8 cellular contexts compared by ENCODE assay signal in genomic region chr11:78022397-78023396, GRCh38. TPM values are rescaled to one million over a fixed set of nuclear protein-coding genes. Genes with fewer than 3 reads are reported as not detected.
DNase-seq lines count a peak whose midpoint lies in the region; ATAC-seq, FAIRE-seq and TF ChIP-seq lines count a peak whose summit lies in the region.

Gene KCTD14, minus strand, starts transcription at chr11:78023276. Its CDS starts 27 bp downstream, at chr11:78023249.

- DNase-seq in T-helper 1 cell (no peak), cardiac fibroblast (ENCODE audit: low read depth in 2 of 2) (peak; percentile 11 to 30), HepG2 (ENCODE audit: low spot score) (peak; percentile 53), uterus (peak; percentile 29 to 38), HEK293T (ENCODE audit: extremely low spot score) (no peak)

- H3K79me2 ChIP-seq in HepG2 (ENCODE audit: insufficient read depth, low read length): no peaks in the 10 kb centered on the region

- H3K27me3 ChIP-seq in HepG2 (ENCODE audit: control insufficient read depth in 1 of 2, insufficient read depth in 2 of 2, low read length in 2 of 2) (no peaks in the 10 kb centered on the region), uterus (no peaks in the 10 kb centered on the region)

- H3K4me3 ChIP-seq in cardiac fibroblast (replicated peaks in 1 of 2; ENCODE audit: low read depth in 2 of 2, low read length in 2 of 2) (peak within 1 kb of the TSS; percentile 44 to 57), HepG2 (replicated peaks in 1 of 3; ENCODE audit: insufficient read depth in 1 of 3, low read depth in 2 of 3, low read length in 3 of 3) (peak within 1 kb of the TSS; percentile 56 to 79 (median 67)), uterus (peak within 1 kb of the TSS; percentile 34 to 40)

- FAIRE-seq in HepG2 (lab: Jason Lieb, UNC): peak; percentile 39

- WGBS in HepG2 (ENCODE audit: low lambda C conversion rate): 7% methylated on average over 27 of the region's 37 CpGs

- no peak within 1 kb of the TSS for H2AFZ ChIP-seq in HepG2 (ENCODE audit: low read length)

- H3K4me1 ChIP-seq in HepG2 (ENCODE audit: insufficient read depth, low read length) (peaks cover 50% of the 10 kb centered on the region), uterus (no peaks in the 10 kb centered on the region)

- no peak within 1 kb of the TSS for H3K27ac Mint-ChIP-seq in T-helper 1 cell treated with Interleukin-12 subunit alpha and Interleukin-12 subunit beta and Interleukin-4 antibody, amounts not matched to agents 30 μg/mL and 1 μg/mL, for 36 hours

- CTCF ChIA-PET in HepG2 (lab: Yijun Ruan, JAX; ENCODE audit: low intra/inter-chr PET ratio, low total read pairs) (no interaction called here), HEK293T (lab: Yijun Ruan, JAX) (no interaction called here)

- H3K9ac ChIP-seq in HepG2 (ENCODE audit: insufficient read depth, low read depth, low read length): peak within 1 kb of the TSS; percentile 74

- no peaks in the 10 kb centered on the region for H3K9me3 Mint-ChIP-seq in T-helper 1 cell treated with Interleukin-12 subunit alpha and Interleukin-12 subunit beta and Interleukin-4 antibody, amounts not matched to agents 30 μg/mL and 1 μg/mL, for 36 hours

- H4K20me1 ChIP-seq in HepG2 (ENCODE audit: insufficient read depth, low read length): no peaks in the 10 kb centered on the region

- peak within 1 kb of the TSS; percentile 82 for H3K4me2 ChIP-seq in HepG2 (ENCODE audit: low read depth, low read length)

- POLR2A ChIA-PET in HepG2 (lab: Yijun Ruan, JAX) (interaction anchor here (1.0 to 4.8 kb wide), 3 partner anchors 17 to 28 kb away, joined by 4 to 27 read pairs (median 12); partner anchors contain the start of gene INTS4), HEK293T (lab: Yijun Ruan, JAX) (no interaction called here)

- TF ChIP-seq EP300 in HepG2 (IDR thresholded peaks at IDR 0.05; ENCODE audit: low read depth in 2 of 2, low read length in 2 of 2) (no peak), HepG2 (CRISPR knock-in tag; IDR thresholded peaks at IDR 0.05; ENCODE audit: borderline replicate concordance) (no peak)

- no peaks in the 10 kb centered on the region for H3K9me3 ChIP-seq in HepG2 (ENCODE audit: low read length)
- H3K9me3 ChIP-seq in uterus: no peaks in the 10 kb centered on the region

- in situ Hi-C loops in HepG2 (cut with HindIII; ENCODE audit: extremely low pct_ligation_motif_present, low pct_unique_long_range_greater_than_20kb): no loop called here

- peak; percentile 42 to 89; a peak in 3 of 4 replicates for TF ChIP-seq POLR2A in HepG2 (IDR thresholded peaks at IDR 0.05; ENCODE audit: insufficient read depth in 1 of 2, low read depth in 2 of 2, low read length in 2 of 2)
- TF ChIP-seq POLR2A in uterus (IDR thresholded peaks at IDR 0.05): peak in 1 of 2 donors; percentile 19

- ATAC-seq in HepG2 (peak; percentile 94), HG02571 (IDR thresholded peaks at IDR 0.05; ENCODE audit: unreplicated experiment) (no peak), HG03039 (IDR thresholded peaks at IDR 0.05; ENCODE audit: unreplicated experiment) (no peak)

- intact Hi-C loops in HepG2 (cut with micrococcal nuclease; ENCODE audit: unreplicated experiment) (no loop called here), uterus (cut with DNase I; ENCODE audit: low total_unique reads) (no loop called here)

- BruUV-seq in HepG2 (replicated peaks; lab: Mats Ljungman, UMichigan): no TSS peak

- TF ChIP-seq CTCF in cardiac fibroblast (IDR thresholded peaks at IDR 0.05; ENCODE audit: low read depth, low read length) (no peak), HepG2 (CRISPR knock-in tag; IDR thresholded peaks at IDR 0.05) (peak; percentile 31), uterus (IDR thresholded peaks at IDR 0.05) (no peak)

- peak within 1 kb of the TSS; percentile 63 for H3K27ac ChIP-seq in HepG2 (ENCODE audit: extremely low read length, insufficient read depth, low read length)
- peak within 1 kb of the TSS in 1 of 2 donors; percentile 68 for H3K27ac ChIP-seq in uterus

- no peak for TF ChIP-seq RAD21 in HepG2 (CRISPR knock-in tag; IDR thresholded peaks at IDR 0.05)

- H3K4me1 Mint-ChIP-seq in T-helper 1 cell treated with Interleukin-12 subunit alpha and Interleukin-12 subunit beta and Interleukin-4 antibody, amounts not matched to agents 30 μg/mL and 1 μg/mL, for 36 hours (ENCODE audit: low read depth): peaks cover 4% of the 10 kb centered on the region

- H3K36me3 ChIP-seq in HepG2 (replicated peaks in 1 of 2; ENCODE audit: control insufficient read depth in 1 of 2, insufficient read depth in 2 of 2, low read length in 2 of 2): no peaks in the 10 kb centered on the region
- no peaks in the 10 kb centered on the region for H3K36me3 ChIP-seq in uterus

- no peaks in the 10 kb centered on the region for H3K36me3 Mint-ChIP-seq in T-helper 1 cell treated with Interleukin-12 subunit alpha and Interleukin-12 subunit beta and Interleukin-4 antibody, amounts not matched to agents 30 μg/mL and 1 μg/mL, for 36 hours (ENCODE audit: low read depth)

- H3K4me3 Mint-ChIP-seq in T-helper 1 cell treated with Interleukin-12 subunit alpha and Interleukin-12 subunit beta and Interleukin-4 antibody, amounts not matched to agents 30 μg/mL and 1 μg/mL, for 36 hours: peak within 1 kb of the TSS; percentile 40

- peaks cover 14% of the 10 kb centered on the region for H3K27me3 Mint-ChIP-seq in T-helper 1 cell treated with Interleukin-12 subunit alpha and Interleukin-12 subunit beta and Interleukin-4 antibody, amounts not matched to agents 30 μg/mL and 1 μg/mL, for 36 hours (ENCODE audit: low read depth)

TF ChIP-seq in HepG2, 621 proteins besides CTCF, POLR2A, EP300 and RAD21 (continues in another document):
- TF ChIP-seq MLXIP (CRISPR knock-in tag; IDR thresholded peaks at IDR 0.05; ENCODE audit: borderline replicate concordance): no peak

TF ChIP-seq in HEK293T, 16 proteins besides CTCF, POLR2A, EP300 and RAD21:
- no peak for TF ChIP-seq HDGF (IDR thresholded peaks at IDR 0.05; ENCODE audit: borderline replicate concordance)
- TF ChIP-seq BHLHE40 (IDR thresholded peaks at IDR 0.05; ENCODE audit: borderline replicate concordance): no peak
- no peak for TF ChIP-seq ARNT (IDR thresholded peaks at IDR 0.05)
- TF ChIP-seq ELF4 (IDR thresholded peaks at IDR 0.05): no peak
- no peak for TF ChIP-seq SP1 (IDR thresholded peaks at IDR 0.05)
- no peak for TF ChIP-seq FOXK2 (IDR thresholded peaks at IDR 0.05)
- TF ChIP-seq NFRKB (IDR thresholded peaks at IDR 0.05): no peak
- TF ChIP-seq ZNF384 (IDR thresholded peaks at IDR 0.05): no peak
- TF ChIP-seq LEF1 (IDR thresholded peaks at IDR 0.05; ENCODE audit: borderline replicate concordance): no peak
- no peak for TF ChIP-seq FOXA1 (IDR thresholded peaks at IDR 0.05)
- no peak for TF ChIP-seq FOXM1 (IDR thresholded peaks at IDR 0.05; ENCODE audit: borderline replicate concordance)
- TF ChIP-seq SUZ12 (IDR thresholded peaks at IDR 0.05): no peak
- TF ChIP-seq CTBP1 (IDR thresholded peaks at IDR 0.05; ENCODE audit: borderline replicate concordance): no peak
- TF ChIP-seq L3MBTL2 (conservative IDR thresholded peaks at IDR 0.05): no peak

RNA-seq across cellular contexts. Expression of gene KCTD14, which starts in this region (rescaled TPM):
- 10.3 and 15.3 TPM in 2 replicates for total RNA-seq in HepG2 (2016; rRNA removed; fragmentation: Illumina TruSeq; extraction: Trizol)
- total RNA-seq in HepG2 (2016; cell fraction: cytosol; rRNA removed; fragmentation: Illumina TruSeq; extraction: Trizol; ENCODE audit: low read depth): 2.4 and 3.4 TPM in 2 replicates
- 9.9 and 15.5 TPM in 2 replicates for total RNA-seq in HepG2 (2016; cell fraction: insoluble cytoplasmic fraction; rRNA removed; fragmentation: Illumina TruSeq; extraction: Trizol)
- 5.3 TPM in 2 replicates for total RNA-seq in HepG2 (2016; cell fraction: membrane; rRNA removed; fragmentation: Illumina TruSeq; extraction: Trizol)
- total RNA-seq in HepG2 (2016; cell fraction: nucleus; rRNA removed; fragmentation: Illumina TruSeq; extraction: Trizol): 4.4 and 4.9 TPM in 2 replicates
- polyA plus RNA-seq in HepG2 (2011; rRNA removed): 12.6 and 15.6 TPM in 2 replicates
- polyA plus RNA-seq in HepG2 (2011; cell fraction: cytosol; rRNA removed): 13.0 and 14.4 TPM in 2 replicates
- 3.1 and 4.4 TPM in 2 replicates for polyA plus RNA-seq in HepG2 (2011; cell fraction: nucleus; rRNA removed)
- polyA plus RNA-seq in HepG2 (2012): 11.1 and 12.1 TPM in 2 replicates
- 2.7 and 2.8 TPM in 2 replicates for polyA plus RNA-seq in HepG2 (2016; cell fraction: cytosol; fragmentation: Illumina TruSeq; extraction: Trizol; ENCODE audit: low read depth)
- polyA plus RNA-seq in HepG2 (2016; cell fraction: insoluble cytoplasmic fraction; fragmentation: Illumina TruSeq; extraction: Trizol; ENCODE audit: low read depth): 25.7 and 26.4 TPM in 2 replicates
- polyA plus RNA-seq in HepG2 (2016; cell fraction: membrane; fragmentation: Illumina TruSeq; extraction: Trizol; ENCODE audit: low read depth): 5.3 and 5.6 TPM in 2 replicates
- 6.9 and 9.0 TPM in 2 replicates for polyA plus RNA-seq in HepG2 (2016; cell fraction: nucleus; fragmentation: Illumina TruSeq; extraction: Trizol; ENCODE audit: insufficient read depth, low read depth)
- polyA minus RNA-seq in HepG2 (2011; rRNA and poly(A)+ RNA removed; ENCODE audit: low replicate concordance): 0.12 and 17.7 TPM in 2 replicates
- polyA minus RNA-seq in HepG2 (2011; cell fraction: cytosol; rRNA and poly(A)+ RNA removed): 7.1 and 7.4 TPM in 2 replicates
- 2.3 and 5.1 TPM in 2 replicates for polyA minus RNA-seq in HepG2 (2011; cell fraction: nucleus; rRNA and poly(A)+ RNA removed)
- 10 to 100 TPM in 1 of 4 donors, 1 to 10 TPM in 3; 4.1 to 10.6 (median 8.2) TPM for total RNA-seq in uterus

Comparison
In these comparisons a context has a peak if more than half of its experiments do, and no peak if none do; other contexts are left out.
1. DNase-seq: peak in cardiac fibroblast (2 of 2), HepG2 (single experiment) and uterus (2 of 2); none in T-helper 1 cell (0 of 5) and HEK293T (single experiment).
2. Peak in every context shown above with its lines, with median percentiles within 50 percentile points of each other: H3K4me3 ChIP-seq.